Comparison of ENCODE assay signal across 1 cellular context in genomic region chr12:949337-950099, GRCh38.
A peak's percentile ranks its signal among the peaks of the same experiment; 100 is the strongest.
TF ChIP-seq lines count a peak whose summit lies in the region.

TSS of gene RAD52 (minus strand) at chr12:949694. CDS start at chr12:933058, 16,636 bp downstream.

TF ChIP-seq in K562, 482 proteins besides CTCF, POLR2A, EP300 and RAD21 (continued from another document and continues in another):
- TF ChIP-seq ZBTB2 (IDR thresholded peaks at IDR 0.05) (peak; percentile 59; the same call in 1 of the 2 replicates), E2F3 (CRISPR knock-in tag; IDR thresholded peaks at IDR 0.05) (0 out of 2 replicates have a peak, but pooled peaks have one; percentile 11), BCLAF1 (IDR thresholded peaks at IDR 0.05; ENCODE audit: borderline replicate concordance in 1 of 2, control insufficient read depth in 1 of 2, low read depth in 2 of 2, low read length in 1 of 2) (peak in 1 of 2 experiments; percentile 80; a peak in 1 of 4 replicates), IRF2 (CRISPR knock-in tag; IDR thresholded peaks at IDR 0.05) (no peak), ZNF584 (CRISPR knock-in tag; IDR thresholded peaks at IDR 0.05; ENCODE audit: low read depth) (0 out of 2 replicates have a peak, but pooled peaks have one; percentile 38), ZC3H4 (CRISPR knock-in tag; IDR thresholded peaks at IDR 0.05; ENCODE audit: borderline replicate concordance) (no peak), POLR2H (tag; IDR thresholded peaks at IDR 0.05; ENCODE audit: low read depth) (peak; percentile 56), ZNF24 (IDR thresholded peaks at IDR 0.05) (peak; percentile 58), NCOR1 (IDR thresholded peaks at IDR 0.05) (peak; percentile 42; the same call in 1 of the 2 replicates), EP400 (IDR thresholded peaks at IDR 0.05) (peak; percentile 76), NBN (IDR thresholded peaks at IDR 0.05; ENCODE audit: low read depth) (0 out of 2 replicates have a peak, but pooled peaks have one; percentile 54), SPI1 (IDR thresholded peaks at IDR 0.05; ENCODE audit: borderline replicate concordance, low read depth, low read length) (0 out of 2 replicates have a peak, but pooled peaks have one; percentile 22), POLR2B (IDR thresholded peaks at IDR 0.05; ENCODE audit: low read depth, partially characterized antibody) (peak; percentile 74), IFI16 (CRISPR knock-in tag; IDR thresholded peaks at IDR 0.05) (no peak), CTBP1 (IDR thresholded peaks at IDR 0.05; ENCODE audit: borderline replicate concordance) (peak; percentile 70; the same call in 1 of the 2 replicates), HINFP (tag; conservative IDR thresholded peaks at IDR 0.05; ENCODE audit: low read depth) (peak; percentile 80), YY1 (IDR thresholded peaks at IDR 0.05; ENCODE audit: borderline replicate concordance in 1 of 3, control insufficient read depth in 1 of 3, extremely low read depth in 1 of 3, insufficient read depth in 3 of 3, insufficient read length in 1 of 3, insufficient replicate concordance in 2 of 3, low read depth in 1 of 3, low read length in 2 of 3) (peak in 2 of 3 experiments; percentile 52 to 56), FOXP4 (CRISPR knock-in tag; IDR thresholded peaks at IDR 0.05; ENCODE audit: borderline replicate concordance) (no peak), SAP30 (IDR thresholded peaks at IDR 0.05; ENCODE audit: borderline replicate concordance, insufficient read depth, low read depth, low read length, poor library complexity, severe bottlenecking) (peak; percentile 59), ZBTB17 (CRISPR knock-in tag; IDR thresholded peaks at IDR 0.05) (peak; percentile 57; the same call in 1 of the 2 replicates), ZNF830 (CRISPR knock-in tag; IDR thresholded peaks at IDR 0.05) (no peak), BRF2 (IDR thresholded peaks at IDR 0.05; ENCODE audit: borderline replicate concordance, insufficient read depth, insufficient read length) (no peak), ZNF79 (CRISPR knock-in tag; IDR thresholded peaks at IDR 0.05; ENCODE audit: low read depth) (no peak), CTCFL (IDR thresholded peaks at IDR 0.05; ENCODE audit: borderline replicate concordance, insufficient read depth, low read depth, low read length, poor library complexity, severe bottlenecking) (peak; percentile 61), ZFP36 (IDR thresholded peaks at IDR 0.05; ENCODE audit: low read depth, low read length, partially characterized antibody) (peak; percentile 23), L3MBTL2 (IDR thresholded peaks at IDR 0.05) (peak; percentile 46; the same call in 1 of the 2 replicates), MTA3 (IDR thresholded peaks at IDR 0.05; ENCODE audit: borderline replicate concordance) (peak; percentile 73; the same call in 1 of the 2 replicates), KLF16 (IDR thresholded peaks at IDR 0.05) (peak; percentile 6; the same call in 1 of the 2 replicates), ETV1 (tag; conservative IDR thresholded peaks at IDR 0.05; ENCODE audit: low read depth) (peak; percentile 64), FOXJ2 (tag; IDR thresholded peaks at IDR 0.05) (0 out of 2 replicates have a peak, but pooled peaks have one; percentile 44), FOXM1 (IDR thresholded peaks at IDR 0.05; ENCODE audit: low read depth) (0 out of 2 replicates have a peak, but pooled peaks have one; percentile 8), FOXM1 (CRISPR knock-in tag; IDR thresholded peaks at IDR 0.05; ENCODE audit: low read depth) (no peak), SMARCC2 (IDR thresholded peaks at IDR 0.05; ENCODE audit: low read depth) (no peak), NRF1 (conservative IDR thresholded peaks at IDR 0.05 in 1 of 2, IDR thresholded peaks at IDR 0.05 in 1 of 2) (peak; percentile 91 to 92), AFF4 (CRISPR knock-in tag; IDR thresholded peaks at IDR 0.05) (0 out of 2 replicates have a peak, but pooled peaks have one; percentile 57), MYNN (IDR thresholded peaks at IDR 0.05) (peak; percentile 24; the same call in 1 of the 2 replicates), MYNN (CRISPR knock-in tag; IDR thresholded peaks at IDR 0.05) (no peak), NCOA1 (IDR thresholded peaks at IDR 0.05; ENCODE audit: low read depth) (peak; percentile 12; the same call in 1 of the 2 replicates), ETV6 (IDR thresholded peaks at IDR 0.05; ENCODE audit: borderline replicate concordance in 1 of 2, low read depth in 2 of 2, low read length in 1 of 2) (0 out of 4 replicates have a peak, but pooled peaks of 1 of the 2 experiments have one; percentile 42), ETV6 (CRISPR knock-in tag; IDR thresholded peaks at IDR 0.05; ENCODE audit: borderline replicate concordance) (no peak), SUPT5H (IDR thresholded peaks at IDR 0.05) (peak; percentile 86), SMAD4 (CRISPR knock-in tag; conservative IDR thresholded peaks at IDR 0.05) (0 out of 2 replicates have a peak, but pooled peaks have one; percentile 21), CREBBP (IDR thresholded peaks at IDR 0.05; ENCODE audit: low read depth, low read length) (no peak), E4F1 (CRISPR knock-in tag; IDR thresholded peaks at IDR 0.05; ENCODE audit: borderline replicate concordance) (peak; percentile 94)
